Comparison of ENCODE assay signal across 1 cellular context in genomic region chr5:7857361-7857760, GRCh38.
TF ChIP-seq lines count a peak whose summit lies in the region.

No MANE protein-coding gene starts in this region.

TF ChIP-seq in K562, 482 proteins besides CTCF, POLR2A, EP300 and RAD21:
- TF ChIP-seq MXD1 (CRISPR knock-in tag; IDR thresholded peaks at IDR 0.05; ENCODE audit: borderline replicate concordance, poor library complexity, severe bottlenecking), result no peak
- TF ChIP-seq PHB (CRISPR knock-in tag; IDR thresholded peaks at IDR 0.05), result no peak
- no peak for TF ChIP-seq ZBTB11 (CRISPR knock-in tag; IDR thresholded peaks at IDR 0.05)
- TF ChIP-seq ZNF586 (CRISPR knock-in tag; conservative IDR thresholded peaks at IDR 0.05), result no peak
- no peak for TF ChIP-seq DEAF1 (CRISPR knock-in tag; IDR thresholded peaks at IDR 0.05)
- TF ChIP-seq RBM34 (IDR thresholded peaks at IDR 0.05; ENCODE audit: borderline replicate concordance, insufficient read depth, low read length), result no peak
- no peak for TF ChIP-seq TFE3 (CRISPR knock-in tag; IDR thresholded peaks at IDR 0.05)
